In genomic region chr4:102524691-102525090, GRCh38 we compare ENCODE assay signal across 17 cellular contexts. TPM values are rescaled to one million over a fixed set of nuclear protein-coding genes. Genes with fewer than 3 reads are reported as not detected.
DNase-seq lines count a peak whose midpoint lies in the region; ATAC-seq and TF ChIP-seq lines count a peak whose summit lies in the region.
"Had no signal": no experiment of that assay in that cellular context is flagged by ENCODE, and none has a peak within 500 bp of the region (broad histone marks: within the 10 kb centered on the region; RNA-seq: fewer than 3 reads in every experiment).

No MANE protein-coding gene starts in this region.

- H3K4me1 Mint-ChIP-seq in activated CD4-positive, alpha-beta memory T cell treated with anti-CD3 and anti-CD28 coated beads for 36 hours (ENCODE audit: low read depth): peaks cover 88% of the 10 kb centered on the region
- H3K4me1 Mint-ChIP-seq in activated CD4-positive, alpha-beta memory T cell treated with anti-CD3 and anti-CD28 coated beads, Interleukin-2, amount 10 ng/mL, durations not matched to agents 7 days and 5 days: peaks cover 72% of the 10 kb centered on the region
- H3K4me1 Mint-ChIP-seq in activated naive CD8-positive, alpha-beta T cell (ENCODE audit: low read depth): peaks cover 96% of the 10 kb centered on the region
- H3K4me1 Mint-ChIP-seq in natural killer cell (peaks cover 61 to 73% of the 10 kb centered on the region in 2 donors), Calu3 (ENCODE audit: low read depth, unreplicated experiment) (no peaks in the 10 kb centered on the region)

- in situ Hi-C loops in IMR-90 (cut with MboI; ENCODE audit: low sequenced_read_pairs): no loop called here

- TF ChIP-seq RAD21 in IMR-90 (IDR thresholded peaks at IDR 0.05; ENCODE audit: low read length): no peak

- H3K4me3 Mint-ChIP-seq in activated CD4-positive, alpha-beta memory T cell treated with anti-CD3 and anti-CD28 coated beads for 36 hours: no peak overlapping the region
- H3K4me3 Mint-ChIP-seq in activated CD4-positive, alpha-beta memory T cell treated with anti-CD3 and anti-CD28 coated beads, Interleukin-2, amount 10 ng/mL, durations not matched to agents 7 days and 5 days: no peak overlapping the region
- peak overlapping the region; percentile 86 for H3K4me3 Mint-ChIP-seq in activated naive CD8-positive, alpha-beta T cell
- H3K4me3 Mint-ChIP-seq in natural killer cell (peak overlapping the region; percentile 31), Calu3 (ENCODE audit: low read depth, unreplicated experiment) (no peak overlapping the region)
- H3K4me3 Mint-ChIP-seq: activated CD8-positive, alpha-beta memory T cell treated with anti-CD3 and anti-CD28 coated beads, Interleukin-2, amount 10 ng/mL, durations not matched to agents 7 days and 5 days; WTC11 had no signal

- no peak overlapping the region for H2BK5ac ChIP-seq in IMR-90 (ENCODE audit: low read depth, low read length, poor library complexity, severe bottlenecking)

- intact Hi-C loops in activated CD4-positive, alpha-beta memory T cell treated with anti-CD3 and anti-CD28 coated beads for 36 hours (cut with micrococcal nuclease): loop anchor here (10.0 kb wide), 1 partner anchor 1180 kb away; the partner anchor contains the start of gene PPP3CA
- intact Hi-C loops in IMR-90 (cut with micrococcal nuclease): no loop called here
- intact Hi-C loops in natural killer cell (cut with micrococcal nuclease): no loop called here
- intact Hi-C loops in left ventricle myocardium inferior (cut with micrococcal nuclease): no loop called here
- intact Hi-C loops in Calu3 (cut with micrococcal nuclease; ENCODE audit: unreplicated experiment): no loop called here

- no peak overlapping the region for H4K5ac ChIP-seq in IMR-90 (ENCODE audit: low read depth, low read length)

- no peak overlapping the region for H4K91ac ChIP-seq in IMR-90 (ENCODE audit: insufficient read depth, low read depth, low read length)

- H3K9me3 ChIP-seq in IMR-90 (ENCODE audit: control insufficient read depth, insufficient read depth, low read length) (no peaks in the 10 kb centered on the region), left ventricle myocardium inferior (replicated peaks) (no peaks in the 10 kb centered on the region)
- H3K9me3 ChIP-seq: esophagus squamous epithelium, ovary, right lobe of liver, vagina had no signal

- TF ChIP-seq CTCF in IMR-90 (conservative IDR thresholded peaks at IDR 0.05; ENCODE audit: low read depth, low read length) (no peak), natural killer cell (IDR thresholded peaks at IDR 0.05) (no peak), left ventricle myocardium inferior (IDR thresholded peaks at IDR 0.05; ENCODE audit: borderline replicate concordance) (no peak), Calu3 (IDR thresholded peaks at IDR 0.05; ENCODE audit: unreplicated experiment) (no peak)

- no peak overlapping the region for H3K4ac ChIP-seq in IMR-90 (ENCODE audit: low read depth, low read length)

- no peak overlapping the region for H4K8ac ChIP-seq in IMR-90 (ENCODE audit: low read depth in 2 of 2, low read length in 2 of 2)

- ATAC-seq in IMR-90 (ENCODE audit: low read depth) (no peak), natural killer cell (peak; percentile 19 to 46 (median 23))
- ATAC-seq: activated CD8-positive, alpha-beta memory T cell treated with anti-CD3 and anti-CD28 coated beads, Interleukin-2, amount 10 ng/mL, durations not matched to agents 7 days and 5 days; WTC11 had no signal

- peaks cover 24% of the 10 kb centered on the region for H4K20me1 ChIP-seq in IMR-90 (ENCODE audit: insufficient read depth, low read length)

- no peak overlapping the region for H3K4me3 ChIP-seq in IMR-90 (ENCODE audit: insufficient read depth, low read depth, low read length)
- H3K4me3 ChIP-seq in left ventricle myocardium inferior: no peak overlapping the region
- H3K4me3 ChIP-seq: esophagus squamous epithelium, ovary, right lobe of liver, vagina had no signal

- H3K27ac Mint-ChIP-seq in activated CD4-positive, alpha-beta memory T cell treated with anti-CD3 and anti-CD28 coated beads for 36 hours: peak overlapping the region; percentile 73
- no peak overlapping the region for H3K27ac Mint-ChIP-seq in activated CD4-positive, alpha-beta memory T cell treated with anti-CD3 and anti-CD28 coated beads, Interleukin-2, amount 10 ng/mL, durations not matched to agents 7 days and 5 days
- peak overlapping the region; percentile 98 for H3K27ac Mint-ChIP-seq in activated naive CD8-positive, alpha-beta T cell
- H3K27ac Mint-ChIP-seq in natural killer cell: peak overlapping the region; percentile 46 to 85
- H3K27ac Mint-ChIP-seq in Calu3 (ENCODE audit: unreplicated experiment): no peak overlapping the region
- H3K27ac Mint-ChIP-seq: WTC11 had no signal

- peaks cover 17% of the 10 kb centered on the region for H3K36me3 Mint-ChIP-seq in activated CD4-positive, alpha-beta memory T cell treated with anti-CD3 and anti-CD28 coated beads for 36 hours
- H3K36me3 Mint-ChIP-seq in activated CD4-positive, alpha-beta memory T cell treated with anti-CD3 and anti-CD28 coated beads, Interleukin-2, amount 10 ng/mL, durations not matched to agents 7 days and 5 days (ENCODE audit: low read depth): peaks cover 33% of the 10 kb centered on the region
- peaks cover 24% of the 10 kb centered on the region for H3K36me3 Mint-ChIP-seq in activated naive CD8-positive, alpha-beta T cell
- H3K36me3 Mint-ChIP-seq in natural killer cell (no peaks in the 10 kb centered on the region), Calu3 (ENCODE audit: insufficient read depth, unreplicated experiment) (no peaks in the 10 kb centered on the region)
- H3K36me3 Mint-ChIP-seq: WTC11 had no signal

- peak overlapping the region; percentile 7; the same call in 1 of the 2 replicates for H2AK5ac ChIP-seq in IMR-90 (ENCODE audit: low read depth, low read length)

- H3K23ac ChIP-seq in IMR-90 (ENCODE audit: low read depth, low read length): no peak overlapping the region

- POLR2A ChIA-PET in activated CD4-positive, alpha-beta memory T cell treated with anti-CD3 and anti-CD28 coated beads for 36 hours (lab: Charles Lee): interaction anchor here (2.1 kb wide), 1 partner anchor 24 kb away, joined by 8 read pairs; the partner anchor contains the start of gene NFKB1
- POLR2A ChIA-PET in activated CD4-positive, alpha-beta memory T cell treated with anti-CD3 and anti-CD28 coated beads, Interleukin-2, amount 10 ng/mL, durations not matched to agents 7 days and 5 days (lab: Charles Lee): interaction anchor here (1.5 to 4.7 kb wide), 2 partner anchors 23 to 96 kb away, joined by 3 to 23 read pairs; partner anchors contain the start of gene NFKB1
- POLR2A ChIA-PET in IMR-90 (lab: Charles Lee; ENCODE audit: unreplicated experiment): no interaction called here

- no peaks in the 10 kb centered on the region for H3K9me3 Mint-ChIP-seq in activated CD4-positive, alpha-beta memory T cell treated with anti-CD3 and anti-CD28 coated beads for 36 hours
- H3K9me3 Mint-ChIP-seq in activated CD4-positive, alpha-beta memory T cell treated with anti-CD3 and anti-CD28 coated beads, Interleukin-2, amount 10 ng/mL, durations not matched to agents 7 days and 5 days: no peaks in the 10 kb centered on the region
- H3K9me3 Mint-ChIP-seq in activated naive CD8-positive, alpha-beta T cell (ENCODE audit: low read depth): no peaks in the 10 kb centered on the region
- H3K9me3 Mint-ChIP-seq in natural killer cell (no peaks in the 10 kb centered on the region), Calu3 (ENCODE audit: low read depth, unreplicated experiment) (no peaks in the 10 kb centered on the region)
- H3K9me3 Mint-ChIP-seq: WTC11 had no signal

- no peak overlapping the region for H3K9ac ChIP-seq in IMR-90 (ENCODE audit: low read depth, low read length)

- H3K4me1 ChIP-seq in IMR-90 (ENCODE audit: control insufficient read depth, insufficient read depth, low read length) (peaks cover 2% of the 10 kb centered on the region; the same call in 1 of the 2 replicates), left ventricle myocardium inferior (peaks cover 63% of the 10 kb centered on the region)

- dilution Hi-C loops in IMR-90 (cut with HindIII; ENCODE audit: low sequenced_read_pairs, unreplicated experiment): no loop called here

- no peak for TF ChIP-seq POLR2A in IMR-90 (IDR thresholded peaks at IDR 0.05; ENCODE audit: low read depth, low read length)

- no peak overlapping the region for H2AFZ ChIP-seq in IMR-90 (replicated peaks; ENCODE audit: low read length, poor library complexity)

- no peak for DNase-seq in activated CD4-positive, alpha-beta memory T cell treated with anti-CD3 and anti-CD28 coated beads for 36 hours
- no peak for DNase-seq in activated CD4-positive, alpha-beta memory T cell treated with anti-CD3 and anti-CD28 coated beads, Interleukin-2, amount 10 ng/mL, durations not matched to agents 7 days and 5 days
- no peak for DNase-seq in IMR-90
- no peak for DNase-seq in natural killer cell
- DNase-seq in SIG-M5 (lab: John Stamatoyannopoulos, UW): no peak
- no peak for DNase-seq in left ventricle myocardium inferior
- no peak for DNase-seq in Calu3
- DNase-seq: activated CD8-positive, alpha-beta memory T cell treated with anti-CD3 and anti-CD28 coated beads, Interleukin-2, amount 10 ng/mL, durations not matched to agents 7 days and 5 days; activated gamma-delta T cell treated with Interleukin-2 at 50 U/mL for 16 hours; esophagus squamous epithelium; kidney glomerular epithelial cell; NCI-H146; ovary; right lobe of liver had no signal

- WGBS in IMR-90 (ENCODE audit: extremely low coverage in 2 of 2, insufficient read length in 1 of 2), 2 experiments: 100% methylated on average over 3 of the region's 7 CpGs; no CpG with 5 or more reads in 1 of the 2 experiments

- H2AK9ac ChIP-seq in IMR-90 (replicated peaks; ENCODE audit: low read depth, low read length, poor library complexity): no peak overlapping the region

- CTCF ChIA-PET in activated CD4-positive, alpha-beta memory T cell treated with anti-CD3 and anti-CD28 coated beads for 36 hours (lab: Charles Lee): interaction anchor here (0.9 kb wide), 1 partner anchor 13 kb away, joined by 6 read pairs; no protein-coding TSS in a partner anchor
- CTCF ChIA-PET in activated CD4-positive, alpha-beta memory T cell treated with anti-CD3 and anti-CD28 coated beads, Interleukin-2, amount 10 ng/mL, durations not matched to agents 7 days and 5 days (lab: Charles Lee): interaction anchor here (1.1 kb wide), 3 partner anchors 12 to 485 kb away, joined by 3 to 4 read pairs (median 3); no protein-coding TSS in a partner anchor
- CTCF ChIA-PET in IMR-90 (lab: Yijun Ruan, JAX): no interaction called here
- CTCF ChIA-PET in Calu3 (lab: Charles Lee): no interaction called here

- no peak overlapping the region for H3K4me2 ChIP-seq in IMR-90 (ENCODE audit: low read depth, low read length)

- no peaks in the 10 kb centered on the region for H3K27me3 Mint-ChIP-seq in activated CD4-positive, alpha-beta memory T cell treated with anti-CD3 and anti-CD28 coated beads for 36 hours
- H3K27me3 Mint-ChIP-seq in activated CD4-positive, alpha-beta memory T cell treated with anti-CD3 and anti-CD28 coated beads, Interleukin-2, amount 10 ng/mL, durations not matched to agents 7 days and 5 days: no peaks in the 10 kb centered on the region
- no peaks in the 10 kb centered on the region for H3K27me3 Mint-ChIP-seq in activated naive CD8-positive, alpha-beta T cell
- H3K27me3 Mint-ChIP-seq in natural killer cell (ENCODE audit: low read depth in 2 of 2) (no peaks in the 10 kb centered on the region), Calu3 (ENCODE audit: unreplicated experiment) (no peaks in the 10 kb centered on the region)
- H3K27me3 Mint-ChIP-seq: activated CD8-positive, alpha-beta memory T cell treated with anti-CD3 and anti-CD28 coated beads, Interleukin-2, amount 10 ng/mL, durations not matched to agents 7 days and 5 days had no signal

- no peaks in the 10 kb centered on the region for H3K27me3 ChIP-seq in IMR-90 (ENCODE audit: control insufficient read depth, insufficient read depth, low read length)
- H3K27me3 ChIP-seq in left ventricle myocardium inferior (ENCODE audit: low read depth): no peaks in the 10 kb centered on the region
- H3K27me3 ChIP-seq: esophagus squamous epithelium, ovary, right lobe of liver, vagina had no signal

- no peak overlapping the region for H3K18ac ChIP-seq in IMR-90 (ENCODE audit: low read depth, low read length)

- H3K56ac ChIP-seq in IMR-90 (ENCODE audit: extremely low read depth, insufficient read depth, low read length): no peak overlapping the region

- H3K14ac ChIP-seq in IMR-90 (replicated peaks; ENCODE audit: low read depth, low read length): no peak overlapping the region

- BruUV-seq in IMR-90 (replicated peaks; lab: Mats Ljungman, UMichigan) (no TSS peak), Calu3 (replicated peaks; lab: Mats Ljungman, UMichigan) (no TSS peak)

- H3K79me1 ChIP-seq in IMR-90 (ENCODE audit: low read depth in 1 of 2, low read length in 2 of 2): peaks cover 26 to 43% of the 10 kb centered on the region in 2 experiments

- H2BK15ac ChIP-seq in IMR-90 (ENCODE audit: low read depth, low read length): no peak overlapping the region

- no peak overlapping the region for H2BK20ac ChIP-seq in IMR-90 (ENCODE audit: low read depth, low read length)

- H2BK120ac ChIP-seq in IMR-90 (ENCODE audit: low read depth, low read length): no peak overlapping the region

- peaks cover 2% of the 10 kb centered on the region for H3K36me3 ChIP-seq in IMR-90 (ENCODE audit: control insufficient read depth, insufficient read depth, low read length)
- no peaks in the 10 kb centered on the region for H3K36me3 ChIP-seq in left ventricle myocardium inferior
- H3K36me3 ChIP-seq: ovary, right lobe of liver, vagina had no signal

- H3K9me1 ChIP-seq in IMR-90 (ENCODE audit: insufficient read depth, low read length): peaks cover 9% of the 10 kb centered on the region

- H3K27ac ChIP-seq in IMR-90 (ENCODE audit: insufficient read depth, low read length): no peak overlapping the region
- H3K27ac ChIP-seq in left ventricle myocardium inferior (replicated peaks): no peak overlapping the region
- H3K27ac ChIP-seq: esophagus squamous epithelium, ovary, right lobe of liver, vagina had no signal

RNA-seq across cellular contexts. Expression of gene NFKB1, which starts 23.5 kb away (rescaled TPM):
- 100 to 1,000 TPM; 122 to 133 TPM for total RNA-seq in activated CD4-positive, alpha-beta memory T cell treated with anti-CD3 and anti-CD28 coated beads for 36 hours
- 10 to 100 TPM; 84.7 to 88.1 TPM for total RNA-seq in activated CD4-positive, alpha-beta memory T cell treated with anti-CD3 and anti-CD28 coated beads, Interleukin-2, amount 10 ng/mL, durations not matched to agents 7 days and 5 days
- total RNA-seq in IMR-90 (2012; rRNA removed) (23.6 and 24.6 TPM in 2 replicates), natural killer cell (100 to 1,000 TPM; 144 to 235 (median 163) TPM), left ventricle myocardium inferior (18.0 TPM), Calu3 (2022) (31.3 and 35.6 TPM in 2 replicates)
- polyA plus RNA-seq in IMR-90 (2012; rRNA removed): 16.3 and 19.8 TPM in 2 replicates
- polyA plus RNA-seq in IMR-90 (2012; cell fraction: cytosol; rRNA removed): 11.9 and 13.2 TPM in 2 replicates
- polyA plus RNA-seq in IMR-90 (2012; cell fraction: nucleus; rRNA removed; ENCODE audit: low replicate concordance): 18.9 and 34.9 TPM in 2 replicates

Comparison
In these comparisons a context has a peak if more than half of its experiments do, and no peak if none do; other contexts are left out.
1. H3K27ac Mint-ChIP-seq: peak in activated CD4-positive, alpha-beta memory T cell treated with anti-CD3 and anti-CD28 coated beads for 36 hours (single experiment), activated naive CD8-positive, alpha-beta T cell (single experiment) and natural killer cell (2 of 2); none in activated CD4-positive, alpha-beta memory T cell treated with anti-CD3 and anti-CD28 coated beads, Interleukin-2, amount 10 ng/mL, durations not matched to agents 7 days and 5 days (single experiment) and Calu3 (single experiment).
2. H3K4me3 Mint-ChIP-seq: peak in activated naive CD8-positive, alpha-beta T cell (single experiment) and natural killer cell (single experiment); none in activated CD4-positive, alpha-beta memory T cell treated with anti-CD3 and anti-CD28 coated beads for 36 hours (single experiment), activated CD4-positive, alpha-beta memory T cell treated with anti-CD3 and anti-CD28 coated beads, Interleukin-2, amount 10 ng/mL, durations not matched to agents 7 days and 5 days (single experiment) and Calu3 (single experiment).
3. CTCF ChIA-PET loops: an anchor here in activated CD4-positive, alpha-beta memory T cell treated with anti-CD3 and anti-CD28 coated beads for 36 hours (0.9 kb wide) and activated CD4-positive, alpha-beta memory T cell treated with anti-CD3 and anti-CD28 coated beads, Interleukin-2, amount 10 ng/mL, durations not matched to agents 7 days and 5 days (1.1 kb wide); none called in IMR-90 and Calu3.